ENCODE assay signal across 8 cellular contexts in genomic region chr1:39761016-39761415, GRCh38. TPM values are rescaled to one million over a fixed set of nuclear protein-coding genes. Genes with fewer than 3 reads are reported as not detected.
"Had no signal": no experiment of that assay in that cellular context is flagged by ENCODE, and none has a peak within 500 bp of the region (broad histone marks: within the 10 kb centered on the region; RNA-seq: fewer than 3 reads in every experiment).

No MANE protein-coding gene starts in this region.

- H3K27ac Mint-ChIP-seq: GM23338, H9 had no signal

- ATAC-seq: GM23338, K562 had no signal

- H3K4me3 Mint-ChIP-seq: GM23338, H9 had no signal

- H3K4me3 ChIP-seq: GM23338, K562 had no signal

- H2AFZ ChIP-seq: GM23338 had no signal

- H3K4me2 ChIP-seq: GM23338 had no signal

- DNase-seq: H9, HCEC 1CT, IMR-90 had no signal

- FAIRE-seq: H1, H54, HTR-8/SVneo, K562 had no signal

- H3K4me1 Mint-ChIP-seq: GM23338, H9 had no signal

RNA-seq across cellular contexts. Expression of gene BMP8B, which starts 27.6 kb away (rescaled TPM):
- total RNA-seq: IMR-90 had no signal
- polyA plus RNA-seq: IMR-90 had no signal
